ENCODE assay signal across 24 cellular contexts in the genomic region with DNA sequence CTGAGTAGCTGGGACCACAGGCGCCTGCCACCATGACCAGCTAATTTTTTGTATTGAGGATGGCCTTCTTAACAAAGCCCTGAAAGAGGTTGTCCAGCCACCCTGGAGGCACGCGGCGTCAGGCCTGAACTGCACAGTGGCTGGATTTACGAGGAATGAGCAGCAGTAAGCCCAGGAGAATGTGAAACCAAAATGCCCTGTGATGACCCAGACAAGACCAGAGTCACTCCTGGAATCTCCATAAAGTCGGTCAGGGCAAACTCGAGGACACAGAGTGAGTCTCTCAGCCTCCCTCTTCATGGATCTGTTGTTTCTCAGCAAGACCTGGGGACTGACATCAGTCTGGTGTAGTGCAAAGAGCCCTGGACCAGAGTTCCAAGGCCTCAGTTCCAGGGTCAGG. TPM values are rescaled to one million over a fixed set of nuclear protein-coding genes. Genes with fewer than 3 reads are reported as not detected.
DNase-seq lines count a peak whose midpoint lies in the region; ATAC-seq and TF ChIP-seq lines count a peak whose summit lies in the region.
"Had no signal": no experiment of that assay in that cellular context is flagged by ENCODE, and none has a peak within 500 bp of the region (broad histone marks: within the 10 kb centered on the region; RNA-seq: fewer than 3 reads in every experiment).

No MANE protein-coding gene starts in this region.

- no peaks in the 10 kb centered on the region for H3K79me2 ChIP-seq in smooth muscle cell (ENCODE audit: low read depth)

- H3K9ac ChIP-seq in smooth muscle cell (ENCODE audit: low read depth): no peak overlapping the region
- H3K9ac ChIP-seq: BLaER1 had no signal

- H3K4me3 ChIP-seq in smooth muscle cell: no peak overlapping the region
- H3K4me3 ChIP-seq: BLaER1 had no signal

- H3K4me1 ChIP-seq in smooth muscle cell (ENCODE audit: low read depth): no peaks in the 10 kb centered on the region
- H3K4me1 ChIP-seq: BLaER1, Caco-2 had no signal

- H3K9me3 ChIP-seq in smooth muscle cell (replicated peaks; ENCODE audit: low read depth): no peaks in the 10 kb centered on the region
- H3K9me3 ChIP-seq: BLaER1, Caco-2 had no signal

- no peaks in the 10 kb centered on the region for H4K20me1 ChIP-seq in smooth muscle cell (ENCODE audit: low read depth)
- H4K20me1 ChIP-seq: BLaER1 had no signal

- peak overlapping the region; percentile 34 for H3K4me2 ChIP-seq in smooth muscle cell
- H3K4me2 ChIP-seq: BLaER1 had no signal

- H3F3A ChIP-seq in smooth muscle cell (ENCODE audit: low read depth): no peaks in the 10 kb centered on the region

- ATAC-seq in HG03460 (IDR thresholded peaks at IDR 0.05; ENCODE audit: unreplicated experiment) (no peak), GM21723 (IDR thresholded peaks at IDR 0.05; ENCODE audit: unreplicated experiment) (no peak)
- ATAC-seq: T-helper 17 cell had no signal

- H3K27me3 ChIP-seq in smooth muscle cell (ENCODE audit: low read depth): no peaks in the 10 kb centered on the region
- H3K27me3 ChIP-seq: BLaER1 had no signal

- WGBS in smooth muscle cell (ENCODE audit: low lambda C conversion rate): 15% methylated on average over 7 of the region's 7 CpGs

- no peak overlapping the region for H2AFZ ChIP-seq in smooth muscle cell (ENCODE audit: low read depth)

- DNase-seq in ELF-1 (ENCODE audit: low read depth, low spot score) (peak; percentile 61), M059J (ENCODE audit: low read depth) (peak; percentile 82), epithelial cell of prostate (ENCODE audit: low read depth, low spot score) (peak; percentile 45), smooth muscle cell (lab: John Stamatoyannopoulos, UW; ENCODE audit: unreplicated experiment) (no peak), NCI-H1694 treated with DMSO at 0.1 percent for 48 hours (lab: John Stamatoyannopoulos, UW) (no peak)
- DNase-seq: CD4-positive, alpha-beta memory T cell; DMS 273 treated with DMSO at 0.1 percent for 48 hours; DND-41; GDM1; NCI-H1105 treated with DMSO at 0.1 percent for 48 hours; NCI-H2081; NCI-H2171; NCI-H345; NCI-H524 treated with DMSO at 0.1 percent for 48 hours; NCI-H82; Right ventricle myocardium superior; SW 1271; T-helper 17 cell had no signal

- no peak for TF ChIP-seq CTCF in smooth muscle cell (IDR thresholded peaks at IDR 0.05; ENCODE audit: borderline replicate concordance, insufficient read depth, poor library complexity, severe bottlenecking)

- H3K27ac ChIP-seq in epithelial cell of prostate (no peak overlapping the region), smooth muscle cell (ENCODE audit: low read depth) (no peak overlapping the region)
- H3K27ac ChIP-seq: BLaER1 had no signal

- no peaks in the 10 kb centered on the region for H3K36me3 ChIP-seq in smooth muscle cell (ENCODE audit: low read depth)
- H3K36me3 ChIP-seq: BLaER1 had no signal

RNA-seq across cellular contexts. Expression of a gene that starts 53.2 kb away (rescaled TPM):
- not detected in 2 replicates for total RNA-seq in M059J (2014; rRNA removed; shearing (Covaris generic))
- not detected in 2 replicates for total RNA-seq in smooth muscle cell
- polyA plus RNA-seq in smooth muscle cell: not detected in 2 replicates
- total RNA-seq: Caco-2; CD4-positive, alpha-beta memory T cell; OCI-LY7; SK-MEL-5; T-helper 17 cell had no signal

Comparison
In these comparisons a context has a peak if more than half of its experiments do, and no peak if none do; other contexts are left out.
1. DNase-seq: peak in ELF-1 (single experiment), M059J (single experiment) and epithelial cell of prostate (single experiment); none in smooth muscle cell (single experiment) and NCI-H1694 treated with DMSO at 0.1 percent for 48 hours (single experiment).